1 cellular context compared by ENCODE assay signal in the genomic region with DNA sequence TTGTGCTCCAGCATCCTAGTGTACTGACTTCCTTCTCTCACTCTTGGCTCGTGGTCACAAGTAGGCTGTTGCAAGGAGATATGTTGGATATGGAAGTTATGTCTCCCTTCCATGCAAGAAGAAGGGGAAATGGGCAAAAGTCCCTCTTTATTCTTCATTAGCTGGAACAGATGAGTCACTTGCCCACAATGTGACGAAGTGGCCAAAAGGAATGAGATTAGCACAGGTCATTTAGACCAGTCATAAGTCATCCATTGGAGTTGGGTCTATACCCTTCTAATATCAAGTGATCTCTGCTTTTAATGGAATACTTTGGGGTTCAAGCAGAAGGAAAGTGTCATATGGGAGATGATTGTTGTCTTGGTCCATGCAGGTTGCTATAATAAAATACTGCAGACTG.
TF ChIP-seq lines count a peak whose summit lies in the region.

No MANE protein-coding gene starts in this region.

TF ChIP-seq in HCT116, 20 proteins besides CTCF, POLR2A, EP300 and RAD21 (continued from another document):
- TF ChIP-seq, protein P1, sequence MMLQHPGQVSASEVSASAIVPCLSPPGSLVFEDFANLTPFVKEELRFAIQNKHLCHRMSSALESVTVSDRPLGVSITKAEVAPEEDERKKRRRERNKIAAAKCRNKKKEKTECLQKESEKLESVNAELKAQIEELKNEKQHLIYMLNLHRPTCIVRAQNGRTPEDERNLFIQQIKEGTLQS (IDR thresholded peaks at IDR 0.05) = no peak
- no peak for TF ChIP-seq ELF1 (IDR thresholded peaks at IDR 0.05; ENCODE audit: borderline replicate concordance, low read depth)
- TF ChIP-seq SIN3A (IDR thresholded peaks at IDR 0.05; ENCODE audit: low read depth) = no peak
- TF ChIP-seq ZNF274 (IDR thresholded peaks at IDR 0.05; ENCODE audit: low read depth, low read length) = no peak
- TF ChIP-seq, protein P2, sequence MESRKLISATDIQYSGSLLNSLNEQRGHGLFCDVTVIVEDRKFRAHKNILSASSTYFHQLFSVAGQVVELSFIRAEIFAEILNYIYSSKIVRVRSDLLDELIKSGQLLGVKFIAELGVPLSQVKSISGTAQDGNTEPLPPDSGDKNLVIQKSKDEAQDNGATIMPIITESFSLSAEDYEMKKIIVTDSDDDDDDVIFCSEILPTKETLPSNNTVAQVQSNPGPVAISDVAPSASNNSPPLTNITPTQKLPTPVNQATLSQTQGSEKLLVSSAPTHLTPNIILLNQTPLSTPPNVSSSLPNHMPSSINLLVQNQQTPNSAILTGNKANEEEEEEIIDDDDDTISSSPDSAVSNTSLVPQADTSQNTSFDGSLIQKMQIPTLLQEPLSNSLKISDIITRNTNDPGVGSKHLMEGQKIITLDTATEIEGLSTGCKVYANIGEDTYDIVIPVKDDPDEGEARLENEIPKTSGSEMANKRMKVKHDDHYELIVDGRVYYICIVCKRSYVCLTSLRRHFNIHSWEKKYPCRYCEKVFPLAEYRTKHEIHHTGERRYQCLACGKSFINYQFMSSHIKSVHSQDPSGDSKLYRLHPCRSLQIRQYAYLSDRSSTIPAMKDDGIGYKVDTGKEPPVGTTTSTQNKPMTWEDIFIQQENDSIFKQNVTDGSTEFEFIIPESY (IDR thresholded peaks at IDR 0.05; ENCODE audit: extremely low read depth, insufficient replicate concordance, low read length) = no peak
- TF ChIP-seq SRF (IDR thresholded peaks at IDR 0.05; ENCODE audit: low read depth) = no peak
- no peak for TF ChIP-seq YY1 (IDR thresholded peaks at IDR 0.05; ENCODE audit: extremely low read depth, insufficient replicate concordance, low read depth, low read length)
- TF ChIP-seq ZFX (IDR thresholded peaks at IDR 0.05) = no peak
- no peak for TF ChIP-seq SP1 (IDR thresholded peaks at IDR 0.05; ENCODE audit: low read depth)
- TF ChIP-seq TCF7L2 (IDR thresholded peaks at IDR 0.05; ENCODE audit: borderline replicate concordance, extremely low read depth, insufficient read depth, insufficient read length) = no peak
- TF ChIP-seq CBX3 (IDR thresholded peaks at IDR 0.05; ENCODE audit: low read depth) = no peak
TF ChIP-seq in HCT116: peak in this region for 2.
